ENCODE assay signal across 8 cellular contexts in genomic region chr1:161182214-161182613, GRCh38. TPM values are rescaled to one million over a fixed set of nuclear protein-coding genes. Genes with fewer than 3 reads are reported as not detected.
DNase-seq lines count a peak whose midpoint lies in the region; ATAC-seq, FAIRE-seq and TF ChIP-seq lines count a peak whose summit lies in the region.

No MANE protein-coding gene starts in this region.

- H3K4me3 ChIP-seq in CD4-positive, CD25-positive, alpha-beta regulatory T cell (ENCODE audit: low read depth, low read length) = peak overlapping the region; percentile 68
- H3K4me3 ChIP-seq in PC-3 (ENCODE audit: low read length) (no peak overlapping the region), kidney (ENCODE audit: low read length in 2 of 2) (no peak overlapping the region)

- no peaks in the 10 kb centered on the region for H3K27me3 ChIP-seq in CD4-positive, CD25-positive, alpha-beta regulatory T cell (ENCODE audit: control insufficient read depth, insufficient read depth, low read length)
- no peaks in the 10 kb centered on the region for H3K27me3 ChIP-seq in PC-3 (ENCODE audit: low read length)

- H2AFZ ChIP-seq in PC-3 (ENCODE audit: low read length) = peak overlapping the region; percentile 42

- H3K36me3 ChIP-seq in CD4-positive, CD25-positive, alpha-beta regulatory T cell (ENCODE audit: control insufficient read depth, insufficient read depth, low read length) = no peaks in the 10 kb centered on the region
- no peaks in the 10 kb centered on the region for H3K36me3 ChIP-seq in PC-3 (ENCODE audit: low read depth, low read length)
- no peaks in the 10 kb centered on the region for H3K36me3 ChIP-seq in kidney (ENCODE audit: control insufficient read depth in 1 of 2, insufficient read depth in 2 of 2, low read length in 2 of 2)

- BruUV-seq in PC-3 (replicated peaks; lab: Mats Ljungman, UMichigan) = no TSS peak

- no peaks in the 10 kb centered on the region for H4K20me1 ChIP-seq in PC-3 (ENCODE audit: low read length)

- H3K4me1 Mint-ChIP-seq in CD4-positive, CD25-positive, alpha-beta regulatory T cell = peaks cover 17 to 86% (median 60%) of the 10 kb centered on the region in 4 donors
- peaks cover 78% of the 10 kb centered on the region for H3K4me1 Mint-ChIP-seq in activated naive CD8-positive, alpha-beta T cell treated with anti-CD3 and anti-CD28 coated beads, Interleukin-2, amount 50 U/mL, for 24 hours
- peaks cover 36% of the 10 kb centered on the region for H3K4me1 Mint-ChIP-seq in endothelial cell (ENCODE audit: unreplicated experiment)

- no peaks in the 10 kb centered on the region for H3F3A ChIP-seq in PC-3 (ENCODE audit: low read length, unreplicated experiment)

- peaks cover 82% of the 10 kb centered on the region for H3K4me1 ChIP-seq in CD4-positive, CD25-positive, alpha-beta regulatory T cell (ENCODE audit: control insufficient read depth, insufficient read depth, low read length, poor library complexity, severe bottlenecking)
- peaks cover 22% of the 10 kb centered on the region for H3K4me1 ChIP-seq in PC-3 (ENCODE audit: insufficient read depth, low read length)
- peaks cover 0 to 8% of the 10 kb centered on the region in 2 donors for H3K4me1 ChIP-seq in kidney (ENCODE audit: control insufficient read depth in 1 of 2, insufficient read depth in 1 of 2, low read depth in 1 of 2, low read length in 2 of 2)

- H3K4me3 Mint-ChIP-seq in CD4-positive, CD25-positive, alpha-beta regulatory T cell = peak overlapping the region; percentile 63 to 93 (median 80)
- H3K4me3 Mint-ChIP-seq in activated naive CD8-positive, alpha-beta T cell treated with anti-CD3 and anti-CD28 coated beads, Interleukin-2, amount 50 U/mL, for 24 hours = peak overlapping the region; percentile 22
- no peak overlapping the region for H3K4me3 Mint-ChIP-seq in endothelial cell (ENCODE audit: unreplicated experiment)

- CTCF ChIA-PET in PC-3 (lab: Charles Lee) = interaction anchor here (0.6 to 1.5 kb wide), 4 partner anchors 9 to 200 kb away, joined by 3 to 11 read pairs (median 3); partner anchors contain the start of genes NDUFS2 and TOMM40L

- peaks cover under 1% of the 10 kb centered on the region for H3K79me2 ChIP-seq in PC-3 (ENCODE audit: low read length)

- H3K27ac Mint-ChIP-seq in CD4-positive, CD25-positive, alpha-beta regulatory T cell = peak overlapping the region; percentile 95 to 99 (median 96)
- H3K27ac Mint-ChIP-seq in activated naive CD8-positive, alpha-beta T cell treated with anti-CD3 and anti-CD28 coated beads, Interleukin-2, amount 50 U/mL, for 24 hours = peak overlapping the region; percentile 92
- H3K27ac Mint-ChIP-seq in endothelial cell (ENCODE audit: unreplicated experiment) = no peak overlapping the region

- H3K27me3 Mint-ChIP-seq in CD4-positive, CD25-positive, alpha-beta regulatory T cell = no peaks in the 10 kb centered on the region
- no peaks in the 10 kb centered on the region for H3K27me3 Mint-ChIP-seq in activated naive CD8-positive, alpha-beta T cell treated with anti-CD3 and anti-CD28 coated beads, Interleukin-2, amount 50 U/mL, for 24 hours
- H3K27me3 Mint-ChIP-seq in endothelial cell (ENCODE audit: unreplicated experiment) = peaks cover 2% of the 10 kb centered on the region

- no peaks in the 10 kb centered on the region for H3K9me3 ChIP-seq in CD4-positive, CD25-positive, alpha-beta regulatory T cell (ENCODE audit: control insufficient read depth in 2 of 2, low read length in 2 of 2)
- H3K9me3 ChIP-seq in PC-3 (ENCODE audit: low read length) = no peaks in the 10 kb centered on the region
- no peaks in the 10 kb centered on the region for H3K9me3 ChIP-seq in kidney (ENCODE audit: control insufficient read depth in 1 of 2, low read length in 2 of 2)

- DNase-seq in CD4-positive, CD25-positive, alpha-beta regulatory T cell = peak; percentile 19 to 94 (median 76)
- DNase-seq in PC-3 (peak; percentile 77), endothelial cell (ENCODE audit: low spot score) (no peak), kidney (no peak)
- peak; percentile 53 for DNase-seq in activated naive CD8-positive, alpha-beta T cell treated with anti-CD3 and anti-CD28 coated beads, Interleukin-2, amount 50 U/mL, for 24 hours
- peak in 3 of 4 experiments; percentile 34 to 51 (median 36) for DNase-seq in stimulated activated CD4-positive, alpha-beta T cell treated with anti-CD3 and anti-CD28 coated beads, Interleukin-1b, Interleukin-23, amount 100 ng/mL, for 24 hours (ENCODE audit: low read depth in 4 of 4, low spot score in 1 of 4)

- peak overlapping the region; percentile 18 for H3K4me2 ChIP-seq in PC-3 (ENCODE audit: low read length)

- no peak overlapping the region for H3K9ac ChIP-seq in PC-3 (ENCODE audit: low read length)
- no peak overlapping the region for H3K9ac ChIP-seq in kidney (ENCODE audit: low read length in 2 of 2)

- no peaks in the 10 kb centered on the region for H3K9me2 ChIP-seq in PC-3 (replicated peaks; ENCODE audit: low read length)

- intact Hi-C loops in PC-3 (cut with micrococcal nuclease) = loop anchor here (10.0 kb wide), 1 partner anchor 563 kb away; the partner anchor contains the start of gene DUSP12
- intact Hi-C loops in kidney (cut with DNase I) = no loop called here

- TF ChIP-seq CTCF in PC-3 (conservative IDR thresholded peaks at IDR 0.05; ENCODE audit: low read depth, low read length) = no peak
- TF ChIP-seq CTCF in endothelial cell (IDR thresholded peaks at IDR 0.05; ENCODE audit: unreplicated experiment) = no peak
- TF ChIP-seq CTCF in kidney (IDR thresholded peaks at IDR 0.05; ENCODE audit: borderline replicate concordance, extremely low read depth, insufficient read depth) = no peak

- H3K9me3 Mint-ChIP-seq in CD4-positive, CD25-positive, alpha-beta regulatory T cell = peaks cover 0 to 1% (median 0%) of the 10 kb centered on the region in 7 donors
- no peaks in the 10 kb centered on the region for H3K9me3 Mint-ChIP-seq in activated naive CD8-positive, alpha-beta T cell treated with anti-CD3 and anti-CD28 coated beads, Interleukin-2, amount 50 U/mL, for 24 hours
- no peaks in the 10 kb centered on the region for H3K9me3 Mint-ChIP-seq in endothelial cell (ENCODE audit: unreplicated experiment)

- no peak for FAIRE-seq in kidney (lab: Jason Lieb, UNC)

- no peaks in the 10 kb centered on the region for H3K36me3 Mint-ChIP-seq in CD4-positive, CD25-positive, alpha-beta regulatory T cell
- H3K36me3 Mint-ChIP-seq in activated naive CD8-positive, alpha-beta T cell treated with anti-CD3 and anti-CD28 coated beads, Interleukin-2, amount 50 U/mL, for 24 hours (ENCODE audit: low read depth) = no peaks in the 10 kb centered on the region
- H3K36me3 Mint-ChIP-seq in endothelial cell (ENCODE audit: low read depth, unreplicated experiment) = no peaks in the 10 kb centered on the region

- POLR2A ChIA-PET in PC-3 (lab: Charles Lee; ENCODE audit: unreplicated experiment) = interaction anchor here (0.5 to 1.0 kb wide), 4 partner anchors 10 to 230 kb away, joined by 3 to 12 read pairs (median 3); no protein-coding TSS in a partner anchor

- H3K27ac ChIP-seq in CD4-positive, CD25-positive, alpha-beta regulatory T cell (ENCODE audit: insufficient read depth, low read length, poor library complexity, severe bottlenecking) = peak overlapping the region; percentile 80
- H3K27ac ChIP-seq in PC-3 (ENCODE audit: low read length) (peak overlapping the region; percentile 54), kidney (ENCODE audit: low read depth in 2 of 2, low read length in 2 of 2) (peak overlapping the region in 1 of 2 donors; percentile 32)

- ATAC-seq in CD4-positive, CD25-positive, alpha-beta regulatory T cell (ENCODE audit: low read depth in 2 of 2) = peak; percentile 71 to 76
- ATAC-seq in GM21723 (IDR thresholded peaks at IDR 0.05; ENCODE audit: unreplicated experiment) (peak; percentile 43), PC-3 (peak; percentile 78), HG02840 (IDR thresholded peaks at IDR 0.05; ENCODE audit: low FRiP score, unreplicated experiment) (no peak)
- peak; percentile 79 for ATAC-seq in activated naive CD8-positive, alpha-beta T cell treated with anti-CD3 and anti-CD28 coated beads, Interleukin-2, amount 50 U/mL, for 24 hours

RNA-seq across cellular contexts. Expression of gene B4GALT3, which starts 4.9 kb away (rescaled TPM):
- 68.1 TPM for total RNA-seq in CD4-positive, CD25-positive, alpha-beta regulatory T cell
- polyA plus RNA-seq in CD4-positive, CD25-positive, alpha-beta regulatory T cell = 100 to 1,000 TPM in 1 of 4 donors, 10 to 100 TPM in 3; 75.6 to 104 (median 84.9) TPM
- total RNA-seq in PC-3 (2014; rRNA removed) = 76.9 and 85.4 TPM in 2 replicates
- total RNA-seq in endothelial cell (ENCODE audit: unreplicated experiment) = 44.0 TPM
- total RNA-seq in kidney = 22.9 TPM
- 33.5 TPM for polyA plus RNA-seq in kidney (ENCODE audit: insufficient read depth, low read depth, low replicate concordance)

RNA-seq across cellular contexts. Expression of gene PPOX, which starts 16.0 kb away (rescaled TPM):
- 45.3 TPM for total RNA-seq in CD4-positive, CD25-positive, alpha-beta regulatory T cell
- 10 to 100 TPM; 18.0 to 32.9 (median 22.3) TPM for polyA plus RNA-seq in CD4-positive, CD25-positive, alpha-beta regulatory T cell
- 21.8 and 22.9 TPM in 2 replicates for total RNA-seq in PC-3 (2014; rRNA removed)
- 39.0 TPM for total RNA-seq in endothelial cell (ENCODE audit: unreplicated experiment)
- 23.6 TPM for total RNA-seq in kidney
- 29.4 TPM for polyA plus RNA-seq in kidney (ENCODE audit: insufficient read depth, low read depth, low replicate concordance)

RNA-seq across cellular contexts. Expression of gene ADAMTS4, which starts 16.6 kb away (rescaled TPM):
- total RNA-seq in CD4-positive, CD25-positive, alpha-beta regulatory T cell = 5.3 TPM
- 1 to 10 TPM in 1 of 4 donors, under 1 TPM in 2, not detected in 1; 0.36 to 1.4 (median 0.37) TPM for polyA plus RNA-seq in CD4-positive, CD25-positive, alpha-beta regulatory T cell
- total RNA-seq in PC-3 (2014; rRNA removed) (0.52 TPM in 1 of 2 replicates, not detected in the other), endothelial cell (ENCODE audit: unreplicated experiment) (56.8 TPM), kidney (14.0 TPM)
- polyA plus RNA-seq in kidney (ENCODE audit: insufficient read depth, low read depth, low replicate concordance) = 0.26 TPM

RNA-seq across cellular contexts. Expression of gene NDUFS2, which starts 20.0 kb away (rescaled TPM):
- total RNA-seq in CD4-positive, CD25-positive, alpha-beta regulatory T cell = 67.5 TPM
- 100 to 1,000 TPM; 107 to 128 (median 117) TPM for polyA plus RNA-seq in CD4-positive, CD25-positive, alpha-beta regulatory T cell
- total RNA-seq in PC-3 (2014; rRNA removed) = 168 TPM in 2 replicates
- total RNA-seq in endothelial cell (ENCODE audit: unreplicated experiment) = 93.1 TPM
- 92.7 TPM for total RNA-seq in kidney
- 197 TPM for polyA plus RNA-seq in kidney (ENCODE audit: insufficient read depth, low read depth, low replicate concordance)

RNA-seq across cellular contexts. Expression of gene USP21, which starts 22.9 kb away (rescaled TPM):
- 36.9 TPM for total RNA-seq in CD4-positive, CD25-positive, alpha-beta regulatory T cell
- polyA plus RNA-seq in CD4-positive, CD25-positive, alpha-beta regulatory T cell = 10 to 100 TPM; 18.8 to 27.0 (median 22.1) TPM
- 20.6 and 24.4 TPM in 2 replicates for total RNA-seq in PC-3 (2014; rRNA removed)
- 22.2 TPM for total RNA-seq in endothelial cell (ENCODE audit: unreplicated experiment)
- 26.3 TPM for total RNA-seq in kidney
- polyA plus RNA-seq in kidney (ENCODE audit: insufficient read depth, low read depth, low replicate concordance) = 27.7 TPM

Comparison
In these comparisons a context has a peak if more than half of its experiments do, and no peak if none do; other contexts are left out.
1. DNase-seq: peak in CD4-positive, CD25-positive, alpha-beta regulatory T cell (3 of 3), PC-3 (single experiment), activated naive CD8-positive, alpha-beta T cell treated with anti-CD3 and anti-CD28 coated beads, Interleukin-2, amount 50 U/mL, for 24 hours (single experiment) and stimulated activated CD4-positive, alpha-beta T cell treated with anti-CD3 and anti-CD28 coated beads, Interleukin-1b, Interleukin-23, amount 100 ng/mL, for 24 hours (3 of 4); none in endothelial cell (single experiment) and kidney (single experiment).